8 cellular contexts compared by ENCODE assay signal in genomic region chr2:139778732-139779131, GRCh38.
"Had no signal": no experiment of that assay in that cellular context is flagged by ENCODE, and none has a peak within 500 bp of the region (broad histone marks: within the 10 kb centered on the region; RNA-seq: fewer than 3 reads in every experiment).

No MANE protein-coding gene starts in this region.

- H3K27ac ChIP-seq: HL-60, KMS-11 had no signal

- FAIRE-seq: HepG2, HTR-8/SVneo, K562 had no signal

- H3K4me2 ChIP-seq: KMS-11 had no signal

- ATAC-seq: HepG2, K562 had no signal

- H3K4me3 ChIP-seq: K562 had no signal

- DNase-seq: IMR-90, KBM-7, KG1 had no signal

- H3K9ac ChIP-seq: KMS-11 had no signal
